30 cellular contexts compared by ENCODE assay signal in genomic region chr13:33147832-33148231, GRCh38.
"Had no signal": no experiment of that assay in that cellular context is flagged by ENCODE, and none has a peak within 500 bp of the region (broad histone marks: within the 10 kb centered on the region; RNA-seq: fewer than 3 reads in every experiment).

No MANE protein-coding gene starts in this region.

- H3K9me3 Mint-ChIP-seq: activated CD4-positive, alpha-beta memory T cell treated with anti-CD3 and anti-CD28 coated beads for 36 hours; activated naive CD4-positive, alpha-beta T cell treated with anti-CD3 and anti-CD28 coated beads, Interleukin-2, amount 10 ng/mL, durations not matched to agents 7 days and 5 days; activated T-cell treated with anti-CD3 and anti-CD28 coated beads, Interleukin-2, amount 50 U/mL, for 4 hours had no signal

- H3K27ac Mint-ChIP-seq: activated CD4-positive, alpha-beta memory T cell treated with anti-CD3 and anti-CD28 coated beads for 36 hours; activated naive CD4-positive, alpha-beta T cell treated with anti-CD3 and anti-CD28 coated beads, Interleukin-2, amount 10 ng/mL, durations not matched to agents 7 days and 5 days; activated naive CD8-positive, alpha-beta T cell treated with anti-CD3 and anti-CD28 coated beads for 36 hours; T-helper 17 cell; WTC11 had no signal

- H3K36me3 Mint-ChIP-seq: activated CD4-positive, alpha-beta memory T cell treated with anti-CD3 and anti-CD28 coated beads for 36 hours; activated naive CD4-positive, alpha-beta T cell treated with anti-CD3 and anti-CD28 coated beads, Interleukin-2, amount 10 ng/mL, durations not matched to agents 7 days and 5 days; activated naive CD8-positive, alpha-beta T cell treated with anti-CD3 and anti-CD28 coated beads for 36 hours had no signal

- H3K27ac ChIP-seq: Peyer's patch, RWPE1, SJCRH30 had no signal

- H3K27me3 Mint-ChIP-seq: activated naive CD4-positive, alpha-beta T cell treated with anti-CD3 and anti-CD28 coated beads, Interleukin-2, amount 10 ng/mL, durations not matched to agents 7 days and 5 days had no signal

- H3K4me3 Mint-ChIP-seq: activated CD4-positive, alpha-beta memory T cell treated with anti-CD3 and anti-CD28 coated beads for 36 hours; activated naive CD4-positive, alpha-beta T cell treated with anti-CD3 and anti-CD28 coated beads, Interleukin-2, amount 10 ng/mL, durations not matched to agents 7 days and 5 days; activated naive CD8-positive, alpha-beta T cell treated with anti-CD3 and anti-CD28 coated beads for 36 hours; activated T-cell treated with anti-CD3 and anti-CD28 coated beads, Interleukin-2, amount 50 U/mL, for 4 hours; activated T-helper 17 cell treated with anti-CD3 and anti-CD28 coated beads, Interleukin-2, amount 50 U/mL, for 72 hours; T-helper 17 cell; WTC11 had no signal

- H3K4me1 ChIP-seq: Peyer's patch had no signal

- ATAC-seq: activated T-cell treated with anti-CD3 and anti-CD28 coated beads, Interleukin-2, amount 50 U/mL, for 4 hours; activated T-helper 17 cell treated with anti-CD3 and anti-CD28 coated beads, Interleukin-2, amount 50 U/mL, for 72 hours; SK-N-SH treated with all-trans-retinoic acid at 6 μM for 48 hours; T-helper 17 cell; WTC11 had no signal

- H3K36me3 ChIP-seq: Peyer's patch had no signal

- DNase-seq: activated CD4-positive, alpha-beta memory T cell treated with anti-CD3 and anti-CD28 coated beads for 36 hours; activated CD4-positive, alpha-beta T cell treated with anti-CD3 and anti-CD28 coated beads for 48 hours; activated CD4-positive, CD25-positive, alpha-beta regulatory T cell treated with anti-CD3 and anti-CD28 coated beads, Interleukin-2, amount 50 U/mL, for 72 hours; activated CD8-positive, alpha-beta memory T cell treated with anti-CD3 and anti-CD28 coated beads for 24 hours; activated gamma-delta T cell treated with Interleukin-2 at 50 U/mL for 16 hours; activated naive CD4-positive, alpha-beta T cell treated with anti-CD3 and anti-CD28 coated beads, Interleukin-2, amount 10 ng/mL, durations not matched to agents 7 days and 5 days; activated naive CD8-positive, alpha-beta T cell treated with anti-CD3 and anti-CD28 coated beads for 36 hours; activated T-cell treated with anti-CD3 and anti-CD28 coated beads, Interleukin-2, amount 50 U/mL, for 4 hours; anterior cingulate cortex; caudate nucleus; MG63; MV-4-11; NCI-H1092 treated with DMSO at 0.1 percent for 48 hours; NCI-H1417 treated with DMSO at 0.1 percent for 48 hours; NCI-H1694 treated with DMSO at 0.1 percent for 48 hours; NCI-H2029 treated with DMSO at 0.1 percent for 48 hours; NCI-H345; NCI-H510A; NCI-H526 treated with DMSO at 0.1 percent for 48 hours; NCI-H82; Peyer's patch; Right ventricle myocardium superior; SJCRH30; SW 1271; T-helper 17 cell; T-helper 9 cell had no signal

- H3K27me3 ChIP-seq: MG63, Peyer's patch, SJCRH30 had no signal

- H3K4me1 Mint-ChIP-seq: T-helper 17 cell, WTC11 had no signal

- H3K4me3 ChIP-seq: MG63, Peyer's patch, SJCRH30 had no signal

- H3K9me3 ChIP-seq: MG63, Peyer's patch had no signal
